9 cellular contexts compared by ENCODE assay signal in genomic region chr4:88706574-88706973, GRCh38. TPM values are rescaled to one million over a fixed set of nuclear protein-coding genes. Genes with fewer than 3 reads are reported as not detected.
DNase-seq lines count a peak whose midpoint lies in the region; ATAC-seq, FAIRE-seq and TF ChIP-seq lines count a peak whose summit lies in the region.
"Had no signal": no experiment of that assay in that cellular context is flagged by ENCODE, and none has a peak within 500 bp of the region (broad histone marks: within the 10 kb centered on the region; RNA-seq: fewer than 3 reads in every experiment).

No MANE protein-coding gene starts in this region.

- TF ChIP-seq POLR2A in H54 (IDR thresholded peaks at IDR 0.05; ENCODE audit: low read depth, low read length), result no peak

- FAIRE-seq in H54 (lab: Jason Lieb, UNC), result no peak

- no peak for ATAC-seq in HG03442 (IDR thresholded peaks at IDR 0.05; ENCODE audit: unreplicated experiment)
- ATAC-seq in HG03280 (IDR thresholded peaks at IDR 0.05; ENCODE audit: unreplicated experiment), result no peak

- DNase-seq in NCI-H69 (lab: John Stamatoyannopoulos, UW) (peak; percentile 59), epithelial cell of esophagus (ENCODE audit: low read depth) (peak; percentile 55), neural crest cell (ENCODE audit: low read depth, low spot score) (no peak), H54 (ENCODE audit: insufficient read length, low spot score) (no peak)
- no peak for DNase-seq in activated CD8-positive, alpha-beta memory T cell treated with anti-CD3 and anti-CD28 coated beads, Interleukin-2, amount 50 U/mL, for 48 hours
- DNase-seq: naive B cell had no signal

- TF ChIP-seq CTCF in GM12872 (IDR thresholded peaks at IDR 0.05; ENCODE audit: insufficient read depth, low read depth, low read length) (peak; percentile 35; the same call in 1 of the 3 replicates), epithelial cell of esophagus (IDR thresholded peaks at IDR 0.05; ENCODE audit: insufficient read depth, low read depth, low read length, missing control alignments) (peak; percentile 61), neural crest cell (conservative IDR thresholded peaks at IDR 0.05) (peak; percentile 70)

- H3K36me3 Mint-ChIP-seq in neural crest cell (ENCODE audit: low read depth), result peaks cover 3% of the 10 kb centered on the region

- H3K27ac Mint-ChIP-seq in neural crest cell (ENCODE audit: unreplicated experiment), result no peak overlapping the region

- H3K27me3 Mint-ChIP-seq in neural crest cell (ENCODE audit: low read depth), result no peaks in the 10 kb centered on the region
- H3K27me3 Mint-ChIP-seq: naive B cell had no signal

- H3K4me3 ChIP-seq in epithelial cell of esophagus (ENCODE audit: low read length), result no peak overlapping the region

- no peaks in the 10 kb centered on the region for H3K9me3 Mint-ChIP-seq in neural crest cell

- H3K4me3 Mint-ChIP-seq in neural crest cell, result no peak overlapping the region

- peaks cover 11% of the 10 kb centered on the region for H3K4me1 Mint-ChIP-seq in neural crest cell

RNA-seq across cellular contexts. Expression of gene NAP1L5, which starts 8.9 kb away (rescaled TPM):
- 6.7 and 7.5 TPM in 2 replicates for total RNA-seq in neural crest cell

Comparison
In these comparisons a context has a peak if more than half of its experiments do, and no peak if none do; other contexts are left out.
1. DNase-seq: peak in NCI-H69 (single experiment) and epithelial cell of esophagus (single experiment); none in neural crest cell (single experiment), H54 (single experiment) and activated CD8-positive, alpha-beta memory T cell treated with anti-CD3 and anti-CD28 coated beads, Interleukin-2, amount 50 U/mL, for 48 hours (single experiment).
2. Peak in every context shown above with its lines, with median percentiles within 50 percentile points of each other: CTCF ChIP-seq.